Comparison of ENCODE assay signal across 10 cellular contexts in the genomic region with DNA sequence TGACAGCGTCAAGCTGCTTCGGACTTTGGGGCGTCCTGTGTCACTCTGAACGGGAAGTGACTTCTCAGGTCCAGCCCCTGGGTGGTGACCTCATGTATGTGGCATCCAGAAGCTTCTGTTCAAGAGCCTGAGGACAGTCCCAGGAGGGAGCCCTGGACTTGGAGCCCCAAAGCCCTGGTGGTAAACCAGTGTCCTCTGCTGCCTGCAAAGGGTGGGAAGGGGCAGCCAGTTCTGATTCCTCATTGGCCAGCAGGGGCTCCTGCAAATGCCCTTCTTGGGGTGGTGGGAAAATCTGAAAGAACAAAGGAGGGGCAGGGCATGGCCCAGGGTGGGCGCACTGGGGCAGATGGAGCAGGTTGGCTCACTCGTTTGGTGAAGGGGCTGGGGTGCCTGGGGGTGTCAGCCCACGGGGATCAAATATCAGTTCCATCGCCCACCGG. TPM values are rescaled to one million over a fixed set of nuclear protein-coding genes. Genes with fewer than 3 reads are reported as not detected.
A peak's percentile ranks its signal among the peaks of the same experiment; 100 is the strongest.
DNase-seq lines count a peak whose midpoint lies in the region; ATAC-seq and TF ChIP-seq lines count a peak whose summit lies in the region.
"Had no signal": no experiment of that assay in that cellular context is flagged by ENCODE, and none has a peak within 500 bp of the region (broad histone marks: within the 10 kb centered on the region; RNA-seq: fewer than 3 reads in every experiment).

No MANE protein-coding gene starts in this region.

- intact Hi-C loops in Right ventricle myocardium superior (cut with DNase I), result loop anchor here (5.0 kb wide), 1 partner anchor 233 kb away; the partner anchor contains the start of gene TAF1C
- intact Hi-C loops in Right ventricle myocardium inferior (cut with DNase I), result loop anchor here (1.0 to 5.0 kb wide), 3 partner anchors 55 to 528 kb away; partner anchors contain the start of genes MLYCD and TAF1C

- H3K9me3 Mint-ChIP-seq in mesothelial cell of epicardium, result no peaks in the 10 kb centered on the region
- no peaks in the 10 kb centered on the region for H3K9me3 Mint-ChIP-seq in stimulated activated naive CD8-positive, alpha-beta T cell treated with anti-CD3 and anti-CD28 coated beads, Interleukin-15, amount 100 ng/mL, for 72 hours
- H3K9me3 Mint-ChIP-seq: CD4-positive, alpha-beta memory T cell had no signal

- H3K27ac Mint-ChIP-seq in mesothelial cell of epicardium, result peak overlapping the region; percentile 75
- no peak overlapping the region for H3K27ac Mint-ChIP-seq in stimulated activated naive CD8-positive, alpha-beta T cell treated with anti-CD3 and anti-CD28 coated beads, Interleukin-15, amount 100 ng/mL, for 72 hours
- H3K27ac Mint-ChIP-seq: CD4-positive, alpha-beta memory T cell had no signal

- peaks cover 1% of the 10 kb centered on the region for H3K27me3 Mint-ChIP-seq in mesothelial cell of epicardium (ENCODE audit: low read depth)
- peaks cover 28% of the 10 kb centered on the region for H3K27me3 Mint-ChIP-seq in stimulated activated naive CD8-positive, alpha-beta T cell treated with anti-CD3 and anti-CD28 coated beads, Interleukin-15, amount 100 ng/mL, for 72 hours

- H3K36me3 Mint-ChIP-seq in mesothelial cell of epicardium, result no peaks in the 10 kb centered on the region
- H3K36me3 Mint-ChIP-seq: CD4-positive, alpha-beta memory T cell had no signal

- no peak for TF ChIP-seq CTCF in mesothelial cell of epicardium (IDR thresholded peaks at IDR 0.05; ENCODE audit: unreplicated experiment)

- peak; percentile 61 for DNase-seq in Right ventricle myocardium superior
- no peak for DNase-seq in Right ventricle myocardium inferior (ENCODE audit: missing footprints)
- peak; percentile 16 for DNase-seq in dedifferentiated amniotic fluid mesenchymal stem cell (ENCODE audit: extremely low spot score)
- no peak for DNase-seq in mesothelial cell of epicardium (ENCODE audit: low spot score in 2 of 2, unreplicated experiment in 2 of 2)
- DNase-seq in activated T-cell treated with anti-CD3 and anti-CD28 coated beads, Interleukin-2, amount 50 U/mL, for 1 hour, result no peak
- DNase-seq in medulla oblongata (ENCODE audit: extremely low spot score), result no peak
- DNase-seq in stimulated activated naive CD8-positive, alpha-beta T cell treated with anti-CD3 and anti-CD28 coated beads, Interleukin-15, amount 100 ng/mL, for 72 hours, result no peak

- peaks cover 16% of the 10 kb centered on the region for H3K4me1 Mint-ChIP-seq in mesothelial cell of epicardium
- H3K4me1 Mint-ChIP-seq in stimulated activated naive CD8-positive, alpha-beta T cell treated with anti-CD3 and anti-CD28 coated beads, Interleukin-15, amount 100 ng/mL, for 72 hours, result peaks cover 32% of the 10 kb centered on the region

- ATAC-seq in Right ventricle myocardium superior (ENCODE audit: poor library complexity) (no peak), Right ventricle myocardium inferior (no peak), HG02840 (IDR thresholded peaks at IDR 0.05; ENCODE audit: low FRiP score, unreplicated experiment) (no peak)
- ATAC-seq in stimulated activated naive CD8-positive, alpha-beta T cell treated with anti-CD3 and anti-CD28 coated beads, Interleukin-15, amount 100 ng/mL, for 72 hours, result no peak

- peak overlapping the region; percentile 55 for H3K4me3 Mint-ChIP-seq in mesothelial cell of epicardium
- H3K4me3 Mint-ChIP-seq in stimulated activated naive CD8-positive, alpha-beta T cell treated with anti-CD3 and anti-CD28 coated beads, Interleukin-15, amount 100 ng/mL, for 72 hours, result peak overlapping the region in 1 of 2 donors; percentile 88

RNA-seq across cellular contexts. Expression of gene OSGIN1, which starts 1.6 kb away (rescaled TPM):
- total RNA-seq in Right ventricle myocardium superior (7.2 TPM), Right ventricle myocardium inferior (8.2 TPM), mesothelial cell of epicardium (2.2 to 2.5 TPM (median 2.3 TPM) in 3 replicates)

RNA-seq across cellular contexts. Expression of gene NECAB2, which starts 13.4 kb away (rescaled TPM):
- 0.46 TPM for total RNA-seq in Right ventricle myocardium superior
- 1.8 TPM for total RNA-seq in Right ventricle myocardium inferior
- total RNA-seq in mesothelial cell of epicardium, result 1.2 to 1.8 TPM (median 1.5 TPM) in 3 replicates
- total RNA-seq: CD4-positive, alpha-beta memory T cell; SK-MEL-5 had no signal

RNA-seq across cellular contexts. Expression of gene MLYCD, which starts 55.7 kb away (rescaled TPM):
- total RNA-seq in Right ventricle myocardium superior, result 49.3 TPM
- total RNA-seq in Right ventricle myocardium inferior, result 48.2 TPM
- 6.9 to 7.4 TPM (median 7.4 TPM) in 3 replicates for total RNA-seq in mesothelial cell of epicardium

Comparison
In these comparisons a context has a peak if more than half of its experiments do, and no peak if none do; other contexts are left out.
1. DNase-seq: peak in Right ventricle myocardium superior (single experiment) and dedifferentiated amniotic fluid mesenchymal stem cell (single experiment); none in Right ventricle myocardium inferior (single experiment), mesothelial cell of epicardium (0 of 2), activated T-cell treated with anti-CD3 and anti-CD28 coated beads, Interleukin-2, amount 50 U/mL, for 1 hour (single experiment), medulla oblongata (single experiment) and stimulated activated naive CD8-positive, alpha-beta T cell treated with anti-CD3 and anti-CD28 coated beads, Interleukin-15, amount 100 ng/mL, for 72 hours (0 of 2).